In genomic region chr17:43997170-43997569, GRCh38 we compare ENCODE assay signal across 13 cellular contexts. TPM values are rescaled to one million over a fixed set of nuclear protein-coding genes. Genes with fewer than 3 reads are reported as not detected.
"Had no signal": no experiment of that assay in that cellular context is flagged by ENCODE, and none has a peak within 500 bp of the region (broad histone marks: within the 10 kb centered on the region; RNA-seq: fewer than 3 reads in every experiment).

No MANE protein-coding gene starts in this region.

RNA-seq across cellular contexts. Expression of gene PYY, which starts 43.4 kb away (rescaled TPM):
- total RNA-seq: subcutaneous adipose tissue, suprapubic skin, temporal lobe, thoracic aorta, ureter, urinary bladder, uterus, vagina had no signal
- polyA plus RNA-seq: urinary bladder had no signal

RNA-seq across cellular contexts. Expression of gene PPY, which starts 54.9 kb away (rescaled TPM):
- total RNA-seq: stomach, subcutaneous adipose tissue, suprapubic skin, temporal lobe, testis, thoracic aorta, tibial nerve, transverse colon, upper lobe of left lung, ureter, urinary bladder, uterus, vagina had no signal
- polyA plus RNA-seq: stomach, urinary bladder had no signal
